In the genomic region with DNA sequence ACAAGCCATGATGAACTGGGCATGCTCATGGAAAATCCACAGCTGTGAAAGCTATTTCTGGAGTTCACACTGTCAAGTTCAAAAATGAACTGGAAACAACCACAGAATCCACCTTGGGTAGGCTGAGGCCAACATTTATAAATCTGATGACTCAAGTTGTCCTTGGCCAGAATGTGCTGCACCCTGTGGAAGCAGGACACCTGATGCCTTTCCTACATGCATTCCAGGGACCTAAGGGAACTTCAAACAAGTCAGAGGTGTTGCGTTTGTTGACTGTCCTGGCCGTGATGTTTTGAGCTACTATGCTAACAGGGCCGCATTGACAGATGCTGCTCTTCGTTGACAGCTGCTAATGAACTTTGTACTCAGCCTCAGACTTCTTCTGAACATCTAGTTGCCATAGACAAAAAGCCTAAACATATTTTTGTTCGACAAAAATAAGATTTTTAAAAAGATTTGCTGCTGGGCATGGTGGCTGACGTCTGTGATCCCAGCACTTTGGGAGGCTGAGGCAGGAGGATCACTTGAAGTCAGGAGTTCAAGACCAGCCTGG, we compare ENCODE assay signal across 1 cellular context.
TF ChIP-seq lines count a peak whose summit lies in the region.

No MANE protein-coding gene starts in this region.

TF ChIP-seq in HepG2, 621 proteins besides CTCF, POLR2A, EP300 and RAD21 (continued from another document):
- TF ChIP-seq ZNF644 (CRISPR knock-in tag; IDR thresholded peaks at IDR 0.05; ENCODE audit: low read depth) (peak; percentile 80; the same call in 1 of the 2 replicates), KDM4B (CRISPR knock-in tag; IDR thresholded peaks at IDR 0.05) (peak; percentile 98; the same call in 1 of the 2 replicates), ZNF83 (CRISPR knock-in tag; IDR thresholded peaks at IDR 0.05; ENCODE audit: borderline replicate concordance) (0 out of 2 replicates have a peak, but pooled peaks have one; percentile 73), ZNF251 (CRISPR knock-in tag; IDR thresholded peaks at IDR 0.05) (no peak)
- TF ChIP-seq, protein P1, sequence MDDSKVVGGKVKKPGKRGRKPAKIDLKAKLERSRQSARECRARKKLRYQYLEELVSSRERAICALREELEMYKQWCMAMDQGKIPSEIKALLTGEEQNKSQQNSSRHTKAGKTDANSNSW (CRISPR knock-in tag; IDR thresholded peaks at IDR 0.05; ENCODE audit: borderline replicate concordance): no peak
- TF ChIP-seq, protein P2, sequence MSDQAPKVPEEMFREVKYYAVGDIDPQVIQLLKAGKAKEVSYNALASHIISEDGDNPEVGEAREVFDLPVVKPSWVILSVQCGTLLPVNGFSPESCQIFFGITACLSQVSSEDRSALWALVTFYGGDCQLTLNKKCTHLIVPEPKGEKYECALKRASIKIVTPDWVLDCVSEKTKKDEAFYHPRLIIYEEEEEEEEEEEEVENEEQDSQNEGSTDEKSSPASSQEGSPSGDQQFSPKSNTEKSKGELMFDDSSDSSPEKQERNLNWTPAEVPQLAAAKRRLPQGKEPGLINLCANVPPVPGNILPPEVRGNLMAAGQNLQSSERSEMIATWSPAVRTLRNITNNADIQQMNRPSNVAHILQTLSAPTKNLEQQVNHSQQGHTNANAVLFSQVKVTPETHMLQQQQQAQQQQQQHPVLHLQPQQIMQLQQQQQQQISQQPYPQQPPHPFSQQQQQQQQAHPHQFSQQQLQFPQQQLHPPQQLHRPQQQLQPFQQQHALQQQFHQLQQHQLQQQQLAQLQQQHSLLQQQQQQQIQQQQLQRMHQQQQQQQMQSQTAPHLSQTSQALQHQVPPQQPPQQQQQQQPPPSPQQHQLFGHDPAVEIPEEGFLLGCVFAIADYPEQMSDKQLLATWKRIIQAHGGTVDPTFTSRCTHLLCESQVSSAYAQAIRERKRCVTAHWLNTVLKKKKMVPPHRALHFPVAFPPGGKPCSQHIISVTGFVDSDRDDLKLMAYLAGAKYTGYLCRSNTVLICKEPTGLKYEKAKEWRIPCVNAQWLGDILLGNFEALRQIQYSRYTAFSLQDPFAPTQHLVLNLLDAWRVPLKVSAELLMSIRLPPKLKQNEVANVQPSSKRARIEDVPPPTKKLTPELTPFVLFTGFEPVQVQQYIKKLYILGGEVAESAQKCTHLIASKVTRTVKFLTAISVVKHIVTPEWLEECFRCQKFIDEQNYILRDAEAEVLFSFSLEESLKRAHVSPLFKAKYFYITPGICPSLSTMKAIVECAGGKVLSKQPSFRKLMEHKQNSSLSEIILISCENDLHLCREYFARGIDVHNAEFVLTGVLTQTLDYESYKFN (CRISPR knock-in tag; conservative IDR thresholded peaks at IDR 0.05): peak; percentile 97
- TF ChIP-seq, protein P3, sequence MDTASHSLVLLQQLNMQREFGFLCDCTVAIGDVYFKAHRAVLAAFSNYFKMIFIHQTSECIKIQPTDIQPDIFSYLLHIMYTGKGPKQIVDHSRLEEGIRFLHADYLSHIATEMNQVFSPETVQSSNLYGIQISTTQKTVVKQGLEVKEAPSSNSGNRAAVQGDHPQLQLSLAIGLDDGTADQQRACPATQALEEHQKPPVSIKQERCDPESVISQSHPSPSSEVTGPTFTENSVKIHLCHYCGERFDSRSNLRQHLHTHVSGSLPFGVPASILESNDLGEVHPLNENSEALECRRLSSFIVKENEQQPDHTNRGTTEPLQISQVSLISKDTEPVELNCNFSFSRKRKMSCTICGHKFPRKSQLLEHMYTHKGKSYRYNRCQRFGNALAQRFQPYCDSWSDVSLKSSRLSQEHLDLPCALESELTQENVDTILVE (CRISPR knock-in tag; IDR thresholded peaks at IDR 0.05): peak; percentile 71; the same call in 1 of the 2 replicates
- TF ChIP-seq, protein P4, sequence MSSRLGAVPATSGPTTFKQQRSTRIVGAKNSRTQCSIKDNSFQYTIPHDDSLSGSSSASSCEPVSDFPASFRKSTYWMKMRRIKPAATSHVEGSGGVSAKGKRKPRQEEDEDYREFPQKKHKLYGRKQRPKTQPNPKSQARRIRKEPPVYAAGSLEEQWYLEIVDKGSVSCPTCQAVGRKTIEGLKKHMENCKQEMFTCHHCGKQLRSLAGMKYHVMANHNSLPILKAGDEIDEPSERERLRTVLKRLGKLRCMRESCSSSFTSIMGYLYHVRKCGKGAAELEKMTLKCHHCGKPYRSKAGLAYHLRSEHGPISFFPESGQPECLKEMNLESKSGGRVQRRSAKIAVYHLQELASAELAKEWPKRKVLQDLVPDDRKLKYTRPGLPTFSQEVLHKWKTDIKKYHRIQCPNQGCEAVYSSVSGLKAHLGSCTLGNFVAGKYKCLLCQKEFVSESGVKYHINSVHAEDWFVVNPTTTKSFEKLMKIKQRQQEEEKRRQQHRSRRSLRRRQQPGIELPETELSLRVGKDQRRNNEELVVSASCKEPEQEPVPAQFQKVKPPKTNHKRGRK (CRISPR knock-in tag; IDR thresholded peaks at IDR 0.05): no peak
